Comparison of ENCODE assay signal across 27 cellular contexts in the genomic region with DNA sequence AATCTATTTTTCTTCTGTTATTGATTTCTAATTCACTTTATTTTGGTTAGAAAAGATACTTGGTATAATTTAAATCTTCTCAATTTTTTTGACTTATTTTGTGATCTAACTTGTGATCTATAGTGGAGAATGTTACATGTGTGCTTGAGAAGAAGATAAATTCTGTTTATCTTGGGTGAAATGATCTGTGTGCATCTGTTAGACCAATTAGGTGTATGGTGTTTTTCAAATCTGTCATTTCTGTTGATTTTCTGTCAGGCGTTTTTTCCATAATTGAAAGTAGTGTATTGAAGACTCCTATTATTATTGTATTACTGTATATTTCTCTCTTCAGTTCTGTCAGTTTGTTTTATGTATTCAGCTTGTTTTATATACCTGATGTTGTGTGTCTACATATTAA.
"Had no signal": no experiment of that assay in that cellular context is flagged by ENCODE, and none has a peak within 500 bp of the region (broad histone marks: within the 10 kb centered on the region; RNA-seq: fewer than 3 reads in every experiment).

No MANE protein-coding gene starts in this region.

- H3K4me1 ChIP-seq: left ventricle myocardium inferior, neural progenitor cell, pancreas, prostate gland, stomach, testis, thyroid gland, transverse colon, upper lobe of left lung, vagina had no signal

- FAIRE-seq: pancreas had no signal

- DNase-seq: hippocampal formation; left ventricle myocardium inferior; mesendoderm; naive B cell; natural killer cell; nephron progenitor cell; pancreas; posterior cingulate gyrus; retina; right cardiac atrium; stimulated activated CD4-positive, alpha-beta T cell treated with anti-CD3 and anti-CD28 coated beads, Interleukin-12 subunit alpha, Interleukin-12 subunit beta, amount 100 ng/mL, for 4 hours; stimulated activated CD4-positive, alpha-beta T cell treated with anti-CD3 and anti-CD28 coated beads, Interleukin-15, amount 100 ng/mL, for 24 hours; stimulated activated CD4-positive, alpha-beta T cell treated with anti-CD3 and anti-CD28 coated beads, Interleukin-2, amount 100 ng/mL, for 24 hours; stimulated activated CD4-positive, alpha-beta T cell treated with anti-CD3 and anti-CD28 coated beads, Interleukin-4, amount 100 ng/mL, for 1 hour; stimulated activated naive B cell treated with anti-CD40 and anti-IgM and Interleukin-4, amounts not matched to agents 10 μg/mL and 1 μg/mL and 100 μg/mL, for 72 hours; stimulated activated naive CD8-positive, alpha-beta T cell treated with anti-CD3 and anti-CD28 coated beads, Interleukin-15, Interleukin-2, amounts not matched to agents 100 U/mL and 50 U/mL, for 24 hours; stomach; testis; thyroid gland; transverse colon; upper lobe of left lung had no signal

- H3K4me3 ChIP-seq: left ventricle myocardium inferior, lung, neural progenitor cell, pancreas, prostate gland, skin epidermis, stomach, testis, thyroid gland, transverse colon, upper lobe of left lung, vagina had no signal

- H2AFZ ChIP-seq: neural progenitor cell had no signal

- H3K4me2 ChIP-seq: neural progenitor cell had no signal

- H3K9me3 ChIP-seq: pancreas, prostate gland, testis, thyroid gland, transverse colon, vagina had no signal

- ATAC-seq: natural killer cell; pancreas; right cardiac atrium; sciatic nerve; stimulated activated naive B cell treated with anti-CD40 and anti-IgM and Interleukin-4, amounts not matched to agents 10 μg/mL and 1 μg/mL and 100 μg/mL, for 72 hours; stimulated activated naive CD8-positive, alpha-beta T cell treated with anti-CD3 and anti-CD28 coated beads, Interleukin-15, Interleukin-2, amounts not matched to agents 100 U/mL and 50 U/mL, for 24 hours had no signal

- H3K27ac ChIP-seq: left ventricle myocardium inferior, neural progenitor cell, pancreas, prostate gland, skin epidermis, stomach, testis, thyroid gland, transverse colon, upper lobe of left lung, vagina had no signal

- H3K9ac ChIP-seq: neural progenitor cell had no signal

- H3K27me3 ChIP-seq: neural progenitor cell, pancreas, stomach, testis, thyroid gland, transverse colon, upper lobe of left lung, vagina had no signal

- H3K36me3 ChIP-seq: left ventricle myocardium inferior, neural progenitor cell, pancreas, prostate gland, stomach, thyroid gland, transverse colon, upper lobe of left lung, vagina had no signal
